Comparison of ENCODE assay signal across 9 cellular contexts in genomic region chr1:84998642-84999280, GRCh38. TPM values are rescaled to one million over a fixed set of nuclear protein-coding genes. Genes with fewer than 3 reads are reported as not detected.
DNase-seq lines count a peak whose midpoint lies in the region; ATAC-seq and TF ChIP-seq lines count a peak whose summit lies in the region.
"Had no signal": no experiment of that assay in that cellular context is flagged by ENCODE, and none has a peak within 500 bp of the region (broad histone marks: within the 10 kb centered on the region; RNA-seq: fewer than 3 reads in every experiment).

No MANE protein-coding gene starts in this region.

- peaks cover 24% of the 10 kb centered on the region for H3K4me1 Mint-ChIP-seq in CD8-positive, alpha-beta T cell (ENCODE audit: low read depth)
- peaks cover 28% of the 10 kb centered on the region for H3K4me1 Mint-ChIP-seq in activated CD4-positive, alpha-beta memory T cell treated with anti-CD3 and anti-CD28 coated beads for 36 hours (ENCODE audit: low read depth)
- H3K4me1 Mint-ChIP-seq in stimulated activated naive B cell treated with anti-CD40 and anti-IgM and Interleukin-4, amounts not matched to agents 10 μg/mL and 1 μg/mL and 100 μg/mL, for 72 hours: peaks cover 19 to 48% of the 10 kb centered on the region in 2 donors

- H3K27me3 Mint-ChIP-seq in CD8-positive, alpha-beta T cell (ENCODE audit: low read depth): peaks cover 23% of the 10 kb centered on the region
- peaks cover 12% of the 10 kb centered on the region for H3K27me3 Mint-ChIP-seq in activated CD4-positive, alpha-beta memory T cell treated with anti-CD3 and anti-CD28 coated beads for 36 hours
- peaks cover 7 to 11% of the 10 kb centered on the region in 2 donors for H3K27me3 Mint-ChIP-seq in stimulated activated naive B cell treated with anti-CD40 and anti-IgM and Interleukin-4, amounts not matched to agents 10 μg/mL and 1 μg/mL and 100 μg/mL, for 72 hours

- POLR2A ChIA-PET in CD8-positive, alpha-beta T cell (lab: Charles Lee): no interaction called here
- POLR2A ChIA-PET in activated CD4-positive, alpha-beta memory T cell treated with anti-CD3 and anti-CD28 coated beads for 36 hours (lab: Charles Lee): no interaction called here

- no peaks in the 10 kb centered on the region for H3K36me3 ChIP-seq in CD8-positive, alpha-beta T cell (ENCODE audit: insufficient read depth, low read length)

- no peaks in the 10 kb centered on the region for H3K27me3 ChIP-seq in CD8-positive, alpha-beta T cell (ENCODE audit: insufficient read depth, low read length)

- peaks cover 8% of the 10 kb centered on the region for H3K36me3 Mint-ChIP-seq in CD8-positive, alpha-beta T cell
- peaks cover 25% of the 10 kb centered on the region for H3K36me3 Mint-ChIP-seq in activated CD4-positive, alpha-beta memory T cell treated with anti-CD3 and anti-CD28 coated beads for 36 hours
- peaks cover 24 to 25% of the 10 kb centered on the region in 2 donors for H3K36me3 Mint-ChIP-seq in stimulated activated naive B cell treated with anti-CD40 and anti-IgM and Interleukin-4, amounts not matched to agents 10 μg/mL and 1 μg/mL and 100 μg/mL, for 72 hours

- H3K27ac ChIP-seq in CD8-positive, alpha-beta T cell (ENCODE audit: low read depth, low read length): no peak overlapping the region
- H3K27ac ChIP-seq: epithelial cell of prostate had no signal

- peaks cover 3% of the 10 kb centered on the region for H3K9me3 Mint-ChIP-seq in CD8-positive, alpha-beta T cell
- peaks cover 4% of the 10 kb centered on the region for H3K9me3 Mint-ChIP-seq in activated CD4-positive, alpha-beta memory T cell treated with anti-CD3 and anti-CD28 coated beads for 36 hours
- peaks cover 6 to 9% of the 10 kb centered on the region in 2 donors for H3K9me3 Mint-ChIP-seq in stimulated activated naive B cell treated with anti-CD40 and anti-IgM and Interleukin-4, amounts not matched to agents 10 μg/mL and 1 μg/mL and 100 μg/mL, for 72 hours

- peak overlapping the region; percentile 75 for H3K27ac Mint-ChIP-seq in CD8-positive, alpha-beta T cell
- peak overlapping the region; percentile 49 for H3K27ac Mint-ChIP-seq in activated CD4-positive, alpha-beta memory T cell treated with anti-CD3 and anti-CD28 coated beads for 36 hours
- no peak overlapping the region for H3K27ac Mint-ChIP-seq in stimulated activated naive B cell treated with anti-CD40 and anti-IgM and Interleukin-4, amounts not matched to agents 10 μg/mL and 1 μg/mL and 100 μg/mL, for 72 hours

- CTCF ChIA-PET in CD8-positive, alpha-beta T cell (lab: Charles Lee): interaction anchor here (1.1 to 2.0 kb wide), 2 partner anchors 27 to 54 kb away, joined by 3 to 9 read pairs; no protein-coding TSS in a partner anchor
- CTCF ChIA-PET in activated CD4-positive, alpha-beta memory T cell treated with anti-CD3 and anti-CD28 coated beads for 36 hours (lab: Charles Lee): interaction anchor here (0.9 to 1.7 kb wide), 4 partner anchors 42 to 54 kb away, joined by 3 to 8 read pairs (median 4); no protein-coding TSS in a partner anchor

- intact Hi-C loops in CD8-positive, alpha-beta T cell (cut with DNase I, micrococcal nuclease): loop anchor here (1.0 to 5.0 kb wide), 6 partner anchors 29 to 851 kb away; partner anchors contain the start of genes BCL10 (in 1 of the 2), MCOLN3 (in 1 of the 2) and SYDE2 (in 1 of the 2)
- intact Hi-C loops in activated CD4-positive, alpha-beta memory T cell treated with anti-CD3 and anti-CD28 coated beads for 36 hours (cut with micrococcal nuclease): loop anchor here (1.0 to 5.0 kb wide), 4 partner anchors 28 to 851 kb away; partner anchors contain the start of gene MCOLN3

- ATAC-seq in CD8-positive, alpha-beta T cell: peak; percentile 66
- ATAC-seq in HG03108 (IDR thresholded peaks at IDR 0.05; ENCODE audit: unreplicated experiment): peak; percentile 21
- peak in 1 of 2 donors; percentile 8 for ATAC-seq in stimulated activated naive B cell treated with anti-CD40 and anti-IgM and Interleukin-4, amounts not matched to agents 10 μg/mL and 1 μg/mL and 100 μg/mL, for 72 hours (replicated peaks)
- ATAC-seq in HG03439 (IDR thresholded peaks at IDR 0.05; ENCODE audit: unreplicated experiment): no peak

- no peak for TF ChIP-seq CTCF in CD8-positive, alpha-beta T cell (IDR thresholded peaks at IDR 0.05)
- no peak for TF ChIP-seq CTCF in fibroblast of pulmonary artery (IDR thresholded peaks at IDR 0.05; ENCODE audit: low read length, missing control alignments)

- H3K4me1 ChIP-seq in CD8-positive, alpha-beta T cell (ENCODE audit: insufficient read depth, low read length): peaks cover 20% of the 10 kb centered on the region

- DNase-seq in CD8-positive, alpha-beta T cell: peak; percentile 16 to 76 (median 59)
- peak; percentile 73 for DNase-seq in activated CD4-positive, alpha-beta memory T cell treated with anti-CD3 and anti-CD28 coated beads for 36 hours
- DNase-seq in fibroblast of pulmonary artery (ENCODE audit: low read depth): peak; percentile 25
- peak; percentile 22 for DNase-seq in stimulated activated naive B cell treated with anti-CD40 and anti-IgM and Interleukin-4, amounts not matched to agents 10 μg/mL and 1 μg/mL and 100 μg/mL, for 72 hours
- no peak for DNase-seq in NCI-H2081 (lab: John Stamatoyannopoulos, UW)
- no peak for DNase-seq in SW 1271 (lab: John Stamatoyannopoulos, UW)

- H3K4me3 ChIP-seq in CD8-positive, alpha-beta T cell (ENCODE audit: low read depth, low read length): peak overlapping the region; percentile 66
- H3K4me3 ChIP-seq in fibroblast of pulmonary artery (replicated peaks; ENCODE audit: low read depth, low read length): no peak overlapping the region

- no peaks in the 10 kb centered on the region for H3K9me3 ChIP-seq in CD8-positive, alpha-beta T cell (ENCODE audit: low read length)

- peak overlapping the region; percentile 84 for H3K4me3 Mint-ChIP-seq in CD8-positive, alpha-beta T cell
- H3K4me3 Mint-ChIP-seq in activated CD4-positive, alpha-beta memory T cell treated with anti-CD3 and anti-CD28 coated beads for 36 hours: peak overlapping the region; percentile 77
- peak overlapping the region; percentile 87 for H3K4me3 Mint-ChIP-seq in stimulated activated naive B cell treated with anti-CD40 and anti-IgM and Interleukin-4, amounts not matched to agents 10 μg/mL and 1 μg/mL and 100 μg/mL, for 72 hours

RNA-seq across cellular contexts. Expression of gene MCOLN2, which starts 1.8 kb away (rescaled TPM):
- total RNA-seq in CD8-positive, alpha-beta T cell: 10 to 100 TPM; 12.7 to 23.1 TPM
- 10 to 100 TPM; 42.1 to 43.2 TPM for total RNA-seq in activated CD4-positive, alpha-beta memory T cell treated with anti-CD3 and anti-CD28 coated beads for 36 hours

RNA-seq across cellular contexts. Expression of gene MCOLN3, which starts 49.5 kb away (rescaled TPM):
- total RNA-seq in CD8-positive, alpha-beta T cell: under 1 TPM; 0.11 to 0.14 TPM
- under 1 TPM; 0.22 to 0.62 TPM for total RNA-seq in activated CD4-positive, alpha-beta memory T cell treated with anti-CD3 and anti-CD28 coated beads for 36 hours

Comparison
In these comparisons a context has a peak if more than half of its experiments do, and no peak if none do; other contexts are left out.
1. DNase-seq: peak in CD8-positive, alpha-beta T cell (7 of 7), activated CD4-positive, alpha-beta memory T cell treated with anti-CD3 and anti-CD28 coated beads for 36 hours (single experiment), fibroblast of pulmonary artery (single experiment) and stimulated activated naive B cell treated with anti-CD40 and anti-IgM and Interleukin-4, amounts not matched to agents 10 μg/mL and 1 μg/mL and 100 μg/mL, for 72 hours (single experiment); none in NCI-H2081 (0 of 2) and SW 1271 (0 of 2).
2. Peak in every context shown above with its lines, with median percentiles within 50 percentile points of each other: H3K4me3 Mint-ChIP-seq.